ENCODE assay signal across 18 cellular contexts in genomic region chr9:123034881-123035465, GRCh38. TPM values are rescaled to one million over a fixed set of nuclear protein-coding genes. Genes with fewer than 3 reads are reported as not detected.
DNase-seq lines count a peak whose midpoint lies in the region; ATAC-seq and TF ChIP-seq lines count a peak whose summit lies in the region.
"Had no signal": no experiment of that assay in that cellular context is flagged by ENCODE, and none has a peak within 500 bp of the region (broad histone marks: within the 10 kb centered on the region; RNA-seq: fewer than 3 reads in every experiment).

No MANE protein-coding gene starts in this region.

- ATAC-seq in Right ventricle myocardium superior (ENCODE audit: poor library complexity) = no peak
- no peak for ATAC-seq in upper lobe of right lung
- ATAC-seq: activated CD8-positive, alpha-beta T cell treated with anti-CD3 and anti-CD28 coated beads, Interleukin-2, amount 10 ng/mL, durations not matched to agents 7 days and 5 days; mucosa of descending colon had no signal

- H3K27me3 ChIP-seq in cardiac muscle cell (no peaks in the 10 kb centered on the region), fibroblast of lung (ENCODE audit: control insufficient read depth, insufficient read depth, low read length) (no peaks in the 10 kb centered on the region), upper lobe of right lung (no peaks in the 10 kb centered on the region), Caco-2 (replicated peaks; ENCODE audit: control insufficient read depth, insufficient read depth, low read length) (no peaks in the 10 kb centered on the region)
- H3K27me3 ChIP-seq: BE2C had no signal

- H3K27ac ChIP-seq in cardiac muscle cell = peak overlapping the region; percentile 49
- H3K27ac ChIP-seq in fibroblast of lung (ENCODE audit: insufficient read depth, low read length) = no peak overlapping the region
- no peak overlapping the region for H3K27ac ChIP-seq in upper lobe of right lung

- no peak overlapping the region for H3K9ac ChIP-seq in fibroblast of lung (ENCODE audit: insufficient read depth, low read length)

- H3K9me3 Mint-ChIP-seq in osteocyte (ENCODE audit: unreplicated experiment) (no peaks in the 10 kb centered on the region), Caco-2 (ENCODE audit: unreplicated experiment) (no peaks in the 10 kb centered on the region)

- peak overlapping the region; percentile 20 for H3K4me2 ChIP-seq in fibroblast of lung (ENCODE audit: extremely low read depth, insufficient read depth, low read length)

- TF ChIP-seq CTCF in cardiac muscle cell (IDR thresholded peaks at IDR 0.05; ENCODE audit: low read depth, low read length) (no peak), fibroblast of lung (conservative IDR thresholded peaks at IDR 0.05 in 1 of 2, IDR thresholded peaks at IDR 0.05 in 1 of 2; ENCODE audit: low read depth in 1 of 2, low read length in 2 of 2) (no peak), osteocyte (IDR thresholded peaks at IDR 0.05) (no peak), upper lobe of right lung (IDR thresholded peaks at IDR 0.05) (no peak), Caco-2 (IDR thresholded peaks at IDR 0.05; ENCODE audit: insufficient read depth in 1 of 2, low read depth in 1 of 2, low read length in 1 of 2, severe bottlenecking in 1 of 2, unreplicated experiment in 1 of 2) (no peak)

- H3K36me3 Mint-ChIP-seq in osteocyte (ENCODE audit: unreplicated experiment) (peaks cover 13% of the 10 kb centered on the region), Caco-2 (ENCODE audit: insufficient read depth, unreplicated experiment) (peaks cover 34% of the 10 kb centered on the region)

- intact Hi-C loops in Right ventricle myocardium superior (cut with DNase I) = no loop called here
- intact Hi-C loops in upper lobe of right lung (cut with DNase I) = no loop called here
- intact Hi-C loops in Caco-2 (cut with micrococcal nuclease; ENCODE audit: unreplicated experiment) = no loop called here

- H4K20me1 ChIP-seq in fibroblast of lung (ENCODE audit: control insufficient read depth, extremely low read depth, insufficient read depth, low read length) = no peaks in the 10 kb centered on the region

- H3K4me1 Mint-ChIP-seq in osteocyte (ENCODE audit: unreplicated experiment) (peaks cover 77% of the 10 kb centered on the region), Caco-2 (ENCODE audit: low read depth, unreplicated experiment) (no peaks in the 10 kb centered on the region)

- H3K9me3 ChIP-seq in cardiac muscle cell (ENCODE audit: low read depth) (no peaks in the 10 kb centered on the region), fibroblast of lung (ENCODE audit: control insufficient read depth, insufficient read depth, low read depth, low read length) (no peaks in the 10 kb centered on the region), upper lobe of right lung (no peaks in the 10 kb centered on the region), Caco-2 (no peaks in the 10 kb centered on the region)
- H3K9me3 ChIP-seq: BE2C, mucosa of descending colon had no signal

- CTCF ChIA-PET in Caco-2 (lab: Charles Lee) = no interaction called here

- H3K79me2 ChIP-seq in fibroblast of lung (ENCODE audit: control insufficient read depth, insufficient read depth, low read length) = no peaks in the 10 kb centered on the region

- H3K4me3 Mint-ChIP-seq in osteocyte (ENCODE audit: unreplicated experiment) (peak overlapping the region; percentile 81), Caco-2 (ENCODE audit: unreplicated experiment) (no peak overlapping the region)
- H3K4me3 Mint-ChIP-seq: activated CD8-positive, alpha-beta T cell treated with anti-CD3 and anti-CD28 coated beads, Interleukin-2, amount 10 ng/mL, durations not matched to agents 7 days and 5 days; activated naive CD8-positive, alpha-beta T cell had no signal

- no TSS peak for BruUV-seq in Caco-2 (replicated peaks; lab: Mats Ljungman, UMichigan)

- no peak overlapping the region for H2AFZ ChIP-seq in fibroblast of lung (ENCODE audit: low read length)

- no peaks in the 10 kb centered on the region for H3K27me3 Mint-ChIP-seq in osteocyte (ENCODE audit: unreplicated experiment)
- no peaks in the 10 kb centered on the region for H3K27me3 Mint-ChIP-seq in Caco-2 (ENCODE audit: insufficient read depth, unreplicated experiment)
- H3K27me3 Mint-ChIP-seq: activated naive CD8-positive, alpha-beta T cell had no signal

- DNase-seq in cardiac muscle cell (ENCODE audit: low read depth in 1 of 2, low spot score in 1 of 2) (no peak), Right ventricle myocardium superior (no peak), fibroblast of lung (ENCODE audit: low read depth in 2 of 2) (no peak), osteocyte (ENCODE audit: extremely low spot score, unreplicated experiment) (no peak), upper lobe of right lung (no peak), activated T-cell treated with anti-CD3 and anti-CD28 coated beads for 4 hours (no peak), ecto neural progenitor cell (ENCODE audit: low spot score) (no peak), Caco-2 (no peak)
- DNase-seq: 8988T; activated CD8-positive, alpha-beta T cell treated with anti-CD3 and anti-CD28 coated beads, Interleukin-2, amount 10 ng/mL, durations not matched to agents 7 days and 5 days; BE2C; effector CD4-positive, alpha-beta T cell; KBM-7; mucosa of descending colon; NCI-H2081 treated with DMSO at 0.1 percent for 48 hours; NCI-H524; stimulated activated CD4-positive, alpha-beta T cell treated with anti-CD3 and anti-CD28 coated beads, Interleukin-2, amount 100 ng/mL, for 48 hours had no signal

- H3K4me3 ChIP-seq in cardiac muscle cell (no peak overlapping the region), fibroblast of lung (replicated peaks in 1 of 4; ENCODE audit: control extremely low read depth in 1 of 4, insufficient read depth in 1 of 4, low read depth in 3 of 4, low read length in 4 of 4) (no peak overlapping the region), upper lobe of right lung (peak overlapping the region; percentile 14), Caco-2 (ENCODE audit: low read depth, low read length) (no peak overlapping the region)
- H3K4me3 ChIP-seq: mucosa of descending colon had no signal

- H3K36me3 ChIP-seq in cardiac muscle cell (no peaks in the 10 kb centered on the region), fibroblast of lung (ENCODE audit: control insufficient read depth, insufficient read depth, low read length) (no peaks in the 10 kb centered on the region), upper lobe of right lung (peaks cover 5% of the 10 kb centered on the region), Caco-2 (ENCODE audit: control insufficient read depth, insufficient read depth, low read length) (no peaks in the 10 kb centered on the region)
- H3K36me3 ChIP-seq: BE2C had no signal

- POLR2A ChIA-PET in Caco-2 (lab: Charles Lee) = no interaction called here

- H3K27ac Mint-ChIP-seq in osteocyte (ENCODE audit: unreplicated experiment) (peak overlapping the region; percentile 97), Caco-2 (ENCODE audit: unreplicated experiment) (no peak overlapping the region)
- H3K27ac Mint-ChIP-seq: activated CD8-positive, alpha-beta T cell treated with anti-CD3 and anti-CD28 coated beads, Interleukin-2, amount 10 ng/mL, durations not matched to agents 7 days and 5 days; activated naive CD8-positive, alpha-beta T cell had no signal

- H3K4me1 ChIP-seq in cardiac muscle cell (ENCODE audit: low read depth) (peaks cover 34% of the 10 kb centered on the region), fibroblast of lung (ENCODE audit: control insufficient read depth, extremely low read depth, insufficient read depth, low read length) (peaks cover 10% of the 10 kb centered on the region), upper lobe of right lung (peaks cover 10% of the 10 kb centered on the region), Caco-2 (no peaks in the 10 kb centered on the region)
- H3K4me1 ChIP-seq: BE2C had no signal

RNA-seq across cellular contexts. Expression of gene GPR21, which starts 1.5 kb away (rescaled TPM):
- total RNA-seq in cardiac muscle cell (0.21 and 1.0 TPM in 2 replicates), Right ventricle myocardium superior (not detected), fibroblast of lung (0.66 and 1.0 TPM in 2 replicates), osteocyte (3.4 and 4.3 TPM in 2 replicates), upper lobe of right lung (3.3 TPM), Caco-2 (2022) (0.79 and 2.0 TPM in 2 replicates)
- polyA plus RNA-seq in cardiac muscle cell (not detected in 2 replicates), fibroblast of lung (1.2 TPM in 1 of 2 replicates, not detected in the other)
- polyA plus RNA-seq in fibroblast of lung (2012) = not detected in 2 replicates
- polyA minus RNA-seq in fibroblast of lung (ENCODE audit: low replicate concordance) = 1.5 and 5.7 TPM in 2 replicates
